7 cellular contexts compared by ENCODE assay signal in the genomic region with DNA sequence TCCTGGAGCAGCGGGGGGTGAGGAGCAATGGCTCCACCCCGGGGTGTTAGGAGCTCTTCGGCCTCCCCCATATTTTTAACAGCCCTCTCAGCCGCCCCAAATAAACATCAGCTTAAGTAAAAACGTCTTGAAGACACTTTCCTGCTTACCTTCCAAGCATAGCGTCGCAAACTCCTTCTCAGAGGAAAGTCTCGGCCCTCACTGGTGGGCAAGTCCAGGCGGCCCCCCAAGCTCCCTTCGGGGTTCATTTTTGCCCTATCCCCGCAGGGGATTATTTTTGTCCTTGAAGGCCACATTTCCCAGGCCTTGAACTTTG. TPM values are rescaled to one million over a fixed set of nuclear protein-coding genes. Genes with fewer than 3 reads are reported as not detected.
A peak's percentile ranks its signal among the peaks of the same experiment; 100 is the strongest.
DNase-seq lines count a peak whose midpoint lies in the region; ATAC-seq and TF ChIP-seq lines count a peak whose summit lies in the region.

No MANE protein-coding gene starts in this region.

- H3K4me2 ChIP-seq in smooth muscle cell = peak overlapping the region; percentile 91

- H3K4me1 ChIP-seq in right cardiac atrium (ENCODE audit: control insufficient read depth, insufficient read depth, low read length) (peaks cover 9% of the 10 kb centered on the region), smooth muscle cell (ENCODE audit: low read depth) (peaks cover 18% of the 10 kb centered on the region)

- intact Hi-C loops in right cardiac atrium (cut with DNase I) = no loop called here

- no peak for TF ChIP-seq CTCF in smooth muscle cell (IDR thresholded peaks at IDR 0.05; ENCODE audit: borderline replicate concordance, insufficient read depth, poor library complexity, severe bottlenecking)

- H3K9me3 ChIP-seq in right cardiac atrium (ENCODE audit: control insufficient read depth, low read length) (no peaks in the 10 kb centered on the region), smooth muscle cell (replicated peaks; ENCODE audit: low read depth) (no peaks in the 10 kb centered on the region)

- WGBS in right cardiac atrium = 19% methylated on average over 11 of the region's 11 CpGs
- WGBS in smooth muscle cell (ENCODE audit: low lambda C conversion rate) = 16% methylated on average over 10 of the region's 11 CpGs

- no peak overlapping the region for H2AFZ ChIP-seq in smooth muscle cell (ENCODE audit: low read depth)

- no peak overlapping the region for H3K9ac ChIP-seq in smooth muscle cell (ENCODE audit: low read depth)

- H3K27ac ChIP-seq in right cardiac atrium (ENCODE audit: low read length) = peak overlapping the region; percentile 89
- no peak overlapping the region for H3K27ac ChIP-seq in smooth muscle cell (ENCODE audit: low read depth)

- H3K36me3 ChIP-seq in H7 (replicated peaks; ENCODE audit: control insufficient read depth, insufficient read depth, low read length) = peaks cover 17% of the 10 kb centered on the region
- H3K36me3 ChIP-seq in smooth muscle cell (ENCODE audit: low read depth) = no peaks in the 10 kb centered on the region

- H3F3A ChIP-seq in smooth muscle cell (ENCODE audit: low read depth) = no peaks in the 10 kb centered on the region

- H3K27me3 ChIP-seq in H7 (ENCODE audit: control insufficient read depth, insufficient read depth, low read length) = no peaks in the 10 kb centered on the region
- no peaks in the 10 kb centered on the region for H3K27me3 ChIP-seq in right cardiac atrium (ENCODE audit: control insufficient read depth, insufficient read depth)
- no peaks in the 10 kb centered on the region for H3K27me3 ChIP-seq in smooth muscle cell (ENCODE audit: low read depth)

- peak overlapping the region; percentile 84 for H3K4me3 ChIP-seq in H7 (ENCODE audit: insufficient read depth, low read depth, low read length)
- peak overlapping the region; percentile 95 for H3K4me3 ChIP-seq in right cardiac atrium (ENCODE audit: low read length)
- peak overlapping the region; percentile 58 for H3K4me3 ChIP-seq in smooth muscle cell

- no peaks in the 10 kb centered on the region for H3K79me2 ChIP-seq in smooth muscle cell (ENCODE audit: low read depth)

- ATAC-seq in right cardiac atrium (no peak), HG03025 (IDR thresholded peaks at IDR 0.05; ENCODE audit: low FRiP score, unreplicated experiment) (no peak)

- H4K20me1 ChIP-seq in smooth muscle cell (ENCODE audit: low read depth) = peaks cover 8% of the 10 kb centered on the region

- DNase-seq in H7 = no peak
- peak; percentile 20 for DNase-seq in SW480 (ENCODE audit: low spot score)
- DNase-seq in right cardiac atrium = no peak
- DNase-seq in smooth muscle cell (lab: John Stamatoyannopoulos, UW; ENCODE audit: unreplicated experiment) = no peak
- no peak for DNase-seq in MV-4-11 (lab: John Stamatoyannopoulos, UW)
- no peak for DNase-seq in stimulated activated CD4-positive, alpha-beta T cell treated with anti-CD3 and anti-CD28 coated beads, Interleukin-4, amount 100 ng/mL, for 24 hours

RNA-seq across cellular contexts. Expression of gene RBM38, which starts 0.9 kb away (rescaled TPM):
- total RNA-seq in H7 (2014; rRNA removed; shearing (Covaris generic)) = 75.6 and 91.7 TPM in 2 replicates
- 100 to 1,000 TPM in 1 of 4 donors, 10 to 100 TPM in 3; 82.6 to 143 (median 94.4) TPM for total RNA-seq in right cardiac atrium
- polyA plus RNA-seq in right cardiac atrium = 182 TPM
- total RNA-seq in smooth muscle cell = 12.7 and 15.2 TPM in 2 replicates
- 12.0 and 15.7 TPM in 2 replicates for polyA plus RNA-seq in smooth muscle cell

RNA-seq across cellular contexts. Expression of gene RAE1, which starts 41.0 kb away (rescaled TPM):
- total RNA-seq in H7 (2014; rRNA removed; shearing (Covaris generic)) = 48.2 and 53.2 TPM in 2 replicates
- 10 to 100 TPM; 14.1 to 15.6 (median 14.8) TPM for total RNA-seq in right cardiac atrium
- 9.4 TPM for polyA plus RNA-seq in right cardiac atrium
- total RNA-seq in smooth muscle cell = 34.9 and 35.6 TPM in 2 replicates
- 53.5 and 61.7 TPM in 2 replicates for polyA plus RNA-seq in smooth muscle cell
